2 cellular contexts compared by ENCODE assay signal in the genomic region with DNA sequence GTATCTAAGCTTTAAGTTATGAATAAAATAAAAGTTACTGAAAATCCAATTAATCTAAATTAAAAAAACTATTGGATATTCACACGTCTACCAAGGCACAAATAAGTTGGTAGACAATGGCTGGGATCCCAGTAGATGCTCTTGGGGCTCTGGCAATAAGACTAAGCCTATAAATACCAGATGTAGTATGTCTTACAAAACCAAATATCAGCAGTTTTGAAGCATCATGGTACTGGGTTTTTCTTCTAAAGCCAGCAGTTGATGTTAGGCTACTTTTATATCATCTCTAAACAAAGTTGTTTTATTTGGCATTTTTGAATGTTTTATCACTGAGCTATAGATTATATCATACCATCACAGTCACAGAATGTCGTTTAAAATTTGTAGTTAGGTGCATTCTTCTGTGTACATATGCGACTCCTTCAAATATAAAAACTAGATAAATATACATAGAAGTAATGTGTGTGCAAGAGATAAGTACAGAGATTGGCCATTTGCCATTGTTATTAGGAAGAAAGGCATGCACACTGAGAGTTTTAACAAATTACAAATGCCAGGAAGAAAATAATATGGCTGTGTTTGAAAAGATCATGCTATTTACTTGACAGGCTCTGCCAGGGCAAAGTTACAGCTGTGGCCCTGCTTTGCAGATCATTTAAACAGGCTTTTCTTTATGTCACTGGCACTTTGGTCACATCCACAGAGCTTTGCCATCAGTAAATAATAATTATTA.
A peak's percentile ranks its signal among the peaks of the same experiment; 100 is the strongest.
TF ChIP-seq lines count a peak whose summit lies in the region.

No MANE protein-coding gene starts in this region.

TF ChIP-seq in HepG2, 621 proteins besides CTCF, POLR2A, EP300 and RAD21 (continues in another document):
- TF ChIP-seq GATAD1 (CRISPR knock-in tag; IDR thresholded peaks at IDR 0.05) (no peak), CREM (IDR thresholded peaks at IDR 0.05) (peak; percentile 69), CREM (CRISPR knock-in tag; IDR thresholded peaks at IDR 0.05) (no peak), EED (CRISPR knock-in tag; IDR thresholded peaks at IDR 0.05) (no peak), ZFY (CRISPR knock-in tag; IDR thresholded peaks at IDR 0.05) (no peak; the same call in 1 of the 2 replicates), RORA (CRISPR knock-in tag; IDR thresholded peaks at IDR 0.05) (0 out of 2 replicates have a peak, but pooled peaks have one; percentile 85), SP140L (CRISPR knock-in tag; IDR thresholded peaks at IDR 0.05; ENCODE audit: borderline replicate concordance) (0 out of 2 replicates have a peak, but pooled peaks have one; percentile 50), CC2D1A (CRISPR knock-in tag; IDR thresholded peaks at IDR 0.05) (no peak), ELF3 (CRISPR knock-in tag; IDR thresholded peaks at IDR 0.05) (peak; percentile 20; the same call in 1 of the 2 replicates), ZNF547 (CRISPR knock-in tag; IDR thresholded peaks at IDR 0.05) (no peak), GATAD2A (CRISPR knock-in tag; IDR thresholded peaks at IDR 0.05) (peak; percentile 65), MEIS2 (CRISPR knock-in tag; IDR thresholded peaks at IDR 0.05) (0 out of 2 replicates have a peak, but pooled peaks have one; percentile 23), SOX13 (IDR thresholded peaks at IDR 0.05) (0 out of 2 replicates have a peak, but pooled peaks have one; percentile 26), SOX13 (CRISPR knock-in tag; conservative IDR thresholded peaks at IDR 0.05 in 1 of 2, IDR thresholded peaks at IDR 0.05 in 1 of 2) (peak in 1 of 2 experiments; percentile 77; a peak in 2 of 4 replicates)
- TF ChIP-seq, protein P1, sequence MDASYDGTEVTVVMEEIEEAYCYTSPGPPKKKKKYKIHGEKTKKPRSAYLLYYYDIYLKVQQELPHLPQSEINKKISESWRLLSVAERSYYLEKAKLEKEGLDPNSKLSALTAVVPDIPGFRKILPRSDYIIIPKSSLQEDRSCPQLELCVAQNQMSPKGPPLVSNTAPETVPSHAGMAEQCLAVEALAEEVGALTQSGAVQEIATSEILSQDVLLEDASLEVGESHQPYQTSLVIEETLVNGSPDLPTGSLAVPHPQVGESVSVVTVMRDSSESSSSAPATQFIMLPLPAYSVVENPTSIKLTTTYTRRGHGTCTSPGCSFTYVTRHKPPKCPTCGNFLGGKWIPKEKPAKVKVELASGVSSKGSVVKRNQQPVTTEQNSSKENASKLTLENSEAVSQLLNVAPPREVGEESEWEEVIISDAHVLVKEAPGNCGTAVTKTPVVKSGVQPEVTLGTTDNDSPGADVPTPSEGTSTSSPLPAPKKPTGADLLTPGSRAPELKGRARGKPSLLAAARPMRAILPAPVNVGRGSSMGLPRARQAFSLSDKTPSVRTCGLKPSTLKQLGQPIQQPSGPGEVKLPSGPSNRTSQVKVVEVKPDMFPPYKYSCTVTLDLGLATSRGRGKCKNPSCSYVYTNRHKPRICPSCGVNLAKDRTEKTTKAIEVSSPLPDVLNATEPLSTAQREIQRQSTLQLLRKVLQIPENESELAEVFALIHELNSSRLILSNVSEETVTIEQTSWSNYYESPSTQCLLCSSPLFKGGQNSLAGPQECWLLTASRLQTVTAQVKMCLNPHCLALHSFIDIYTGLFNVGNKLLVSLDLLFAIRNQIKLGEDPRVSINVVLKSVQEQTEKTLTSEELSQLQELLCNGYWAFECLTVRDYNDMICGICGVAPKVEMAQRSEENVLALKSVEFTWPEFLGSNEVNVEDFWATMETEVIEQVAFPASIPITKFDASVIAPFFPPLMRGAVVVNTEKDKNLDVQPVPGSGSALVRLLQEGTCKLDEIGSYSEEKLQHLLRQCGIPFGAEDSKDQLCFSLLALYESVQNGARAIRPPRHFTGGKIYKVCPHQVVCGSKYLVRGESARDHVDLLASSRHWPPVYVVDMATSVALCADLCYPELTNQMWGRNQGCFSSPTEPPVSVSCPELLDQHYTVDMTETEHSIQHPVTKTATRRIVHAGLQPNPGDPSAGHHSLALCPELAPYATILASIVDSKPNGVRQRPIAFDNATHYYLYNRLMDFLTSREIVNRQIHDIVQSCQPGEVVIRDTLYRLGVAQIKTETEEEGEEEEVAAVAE (CRISPR knock-in tag; IDR thresholded peaks at IDR 0.05; ENCODE audit: borderline replicate concordance), result no peak
- TF ChIP-seq, protein P2, sequence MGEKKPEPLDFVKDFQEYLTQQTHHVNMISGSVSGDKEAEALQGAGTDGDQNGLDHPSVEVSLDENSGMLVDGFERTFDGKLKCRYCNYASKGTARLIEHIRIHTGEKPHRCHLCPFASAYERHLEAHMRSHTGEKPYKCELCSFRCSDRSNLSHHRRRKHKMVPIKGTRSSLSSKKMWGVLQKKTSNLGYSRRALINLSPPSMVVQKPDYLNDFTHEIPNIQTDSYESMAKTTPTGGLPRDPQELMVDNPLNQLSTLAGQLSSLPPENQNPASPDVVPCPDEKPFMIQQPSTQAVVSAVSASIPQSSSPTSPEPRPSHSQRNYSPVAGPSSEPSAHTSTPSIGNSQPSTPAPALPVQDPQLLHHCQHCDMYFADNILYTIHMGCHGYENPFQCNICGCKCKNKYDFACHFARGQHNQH (CRISPR knock-in tag; IDR thresholded peaks at IDR 0.05), result no peak
- TF ChIP-seq, protein P3, sequence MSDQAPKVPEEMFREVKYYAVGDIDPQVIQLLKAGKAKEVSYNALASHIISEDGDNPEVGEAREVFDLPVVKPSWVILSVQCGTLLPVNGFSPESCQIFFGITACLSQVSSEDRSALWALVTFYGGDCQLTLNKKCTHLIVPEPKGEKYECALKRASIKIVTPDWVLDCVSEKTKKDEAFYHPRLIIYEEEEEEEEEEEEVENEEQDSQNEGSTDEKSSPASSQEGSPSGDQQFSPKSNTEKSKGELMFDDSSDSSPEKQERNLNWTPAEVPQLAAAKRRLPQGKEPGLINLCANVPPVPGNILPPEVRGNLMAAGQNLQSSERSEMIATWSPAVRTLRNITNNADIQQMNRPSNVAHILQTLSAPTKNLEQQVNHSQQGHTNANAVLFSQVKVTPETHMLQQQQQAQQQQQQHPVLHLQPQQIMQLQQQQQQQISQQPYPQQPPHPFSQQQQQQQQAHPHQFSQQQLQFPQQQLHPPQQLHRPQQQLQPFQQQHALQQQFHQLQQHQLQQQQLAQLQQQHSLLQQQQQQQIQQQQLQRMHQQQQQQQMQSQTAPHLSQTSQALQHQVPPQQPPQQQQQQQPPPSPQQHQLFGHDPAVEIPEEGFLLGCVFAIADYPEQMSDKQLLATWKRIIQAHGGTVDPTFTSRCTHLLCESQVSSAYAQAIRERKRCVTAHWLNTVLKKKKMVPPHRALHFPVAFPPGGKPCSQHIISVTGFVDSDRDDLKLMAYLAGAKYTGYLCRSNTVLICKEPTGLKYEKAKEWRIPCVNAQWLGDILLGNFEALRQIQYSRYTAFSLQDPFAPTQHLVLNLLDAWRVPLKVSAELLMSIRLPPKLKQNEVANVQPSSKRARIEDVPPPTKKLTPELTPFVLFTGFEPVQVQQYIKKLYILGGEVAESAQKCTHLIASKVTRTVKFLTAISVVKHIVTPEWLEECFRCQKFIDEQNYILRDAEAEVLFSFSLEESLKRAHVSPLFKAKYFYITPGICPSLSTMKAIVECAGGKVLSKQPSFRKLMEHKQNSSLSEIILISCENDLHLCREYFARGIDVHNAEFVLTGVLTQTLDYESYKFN (CRISPR knock-in tag; conservative IDR thresholded peaks at IDR 0.05), result peak; percentile 52
- TF ChIP-seq, protein P4, sequence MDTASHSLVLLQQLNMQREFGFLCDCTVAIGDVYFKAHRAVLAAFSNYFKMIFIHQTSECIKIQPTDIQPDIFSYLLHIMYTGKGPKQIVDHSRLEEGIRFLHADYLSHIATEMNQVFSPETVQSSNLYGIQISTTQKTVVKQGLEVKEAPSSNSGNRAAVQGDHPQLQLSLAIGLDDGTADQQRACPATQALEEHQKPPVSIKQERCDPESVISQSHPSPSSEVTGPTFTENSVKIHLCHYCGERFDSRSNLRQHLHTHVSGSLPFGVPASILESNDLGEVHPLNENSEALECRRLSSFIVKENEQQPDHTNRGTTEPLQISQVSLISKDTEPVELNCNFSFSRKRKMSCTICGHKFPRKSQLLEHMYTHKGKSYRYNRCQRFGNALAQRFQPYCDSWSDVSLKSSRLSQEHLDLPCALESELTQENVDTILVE (CRISPR knock-in tag; IDR thresholded peaks at IDR 0.05), result peak; percentile 40

TF ChIP-seq in K562, 482 proteins besides CTCF, POLR2A, EP300 and RAD21:
- no peak for TF ChIP-seq HDAC1 (IDR thresholded peaks at IDR 0.05)
- no peak for TF ChIP-seq HMGN3 (IDR thresholded peaks at IDR 0.05; ENCODE audit: borderline replicate concordance, extremely low read depth, insufficient read length, low read depth, low read length)
- TF ChIP-seq SREBF2 (CRISPR knock-in tag; IDR thresholded peaks at IDR 0.05), result no peak
- TF ChIP-seq SOX6 (IDR thresholded peaks at IDR 0.05), result no peak
- TF ChIP-seq ZNF316 (IDR thresholded peaks at IDR 0.05), result peak; percentile 45; the same call in 1 of the 2 replicates
- 0 out of 4 replicates have a peak, but pooled peaks of 1 of the 2 experiments have one; percentile 17 for TF ChIP-seq FOXA3 (CRISPR knock-in tag; conservative IDR thresholded peaks at IDR 0.05 in 1 of 2, IDR thresholded peaks at IDR 0.05 in 1 of 2)
- TF ChIP-seq C11orf30 (IDR thresholded peaks at IDR 0.05; ENCODE audit: low read depth), result peak; percentile 28; the same call in 1 of the 2 replicates
- no peak for TF ChIP-seq PHF21A (IDR thresholded peaks at IDR 0.05; ENCODE audit: borderline replicate concordance, low read depth)
- no peak for TF ChIP-seq RHOXF2B (CRISPR knock-in tag; conservative IDR thresholded peaks at IDR 0.05)
- TF ChIP-seq ZNF165 (CRISPR knock-in tag; IDR thresholded peaks at IDR 0.05; ENCODE audit: borderline replicate concordance), result no peak
- TF ChIP-seq PCBP1 (IDR thresholded peaks at IDR 0.05; ENCODE audit: low read depth, low read length, poor library complexity, severe bottlenecking), result no peak
- TF ChIP-seq HNRNPUL1 (IDR thresholded peaks at IDR 0.05; ENCODE audit: low read length), result no peak
- no peak for TF ChIP-seq ILF3 (IDR thresholded peaks at IDR 0.05; ENCODE audit: borderline replicate concordance)
- no peak for TF ChIP-seq SMARCE1 (IDR thresholded peaks at IDR 0.05)
- peak; percentile 34; the same call in 1 of the 2 replicates for TF ChIP-seq TAL1 (IDR thresholded peaks at IDR 0.05)
- TF ChIP-seq SRF (CRISPR knock-in tag; IDR thresholded peaks at IDR 0.05), result no peak
- TF ChIP-seq TAF15 (IDR thresholded peaks at IDR 0.05; ENCODE audit: low read depth, low read length), result no peak
- TF ChIP-seq MCM2 (IDR thresholded peaks at IDR 0.05; ENCODE audit: low read depth), result no peak
- TF ChIP-seq ZNF143 (CRISPR knock-in tag; IDR thresholded peaks at IDR 0.05), result no peak
- TF ChIP-seq, protein P5, sequence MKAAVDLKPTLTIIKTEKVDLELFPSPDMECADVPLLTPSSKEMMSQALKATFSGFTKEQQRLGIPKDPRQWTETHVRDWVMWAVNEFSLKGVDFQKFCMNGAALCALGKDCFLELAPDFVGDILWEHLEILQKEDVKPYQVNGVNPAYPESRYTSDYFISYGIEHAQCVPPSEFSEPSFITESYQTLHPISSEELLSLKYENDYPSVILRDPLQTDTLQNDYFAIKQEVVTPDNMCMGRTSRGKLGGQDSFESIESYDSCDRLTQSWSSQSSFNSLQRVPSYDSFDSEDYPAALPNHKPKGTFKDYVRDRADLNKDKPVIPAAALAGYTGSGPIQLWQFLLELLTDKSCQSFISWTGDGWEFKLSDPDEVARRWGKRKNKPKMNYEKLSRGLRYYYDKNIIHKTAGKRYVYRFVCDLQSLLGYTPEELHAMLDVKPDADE (conservative IDR thresholded peaks at IDR 0.05; ENCODE audit: control insufficient read depth, low read depth, low read length), result no peak
